ENCODE assay signal across 34 cellular contexts in the genomic region with DNA sequence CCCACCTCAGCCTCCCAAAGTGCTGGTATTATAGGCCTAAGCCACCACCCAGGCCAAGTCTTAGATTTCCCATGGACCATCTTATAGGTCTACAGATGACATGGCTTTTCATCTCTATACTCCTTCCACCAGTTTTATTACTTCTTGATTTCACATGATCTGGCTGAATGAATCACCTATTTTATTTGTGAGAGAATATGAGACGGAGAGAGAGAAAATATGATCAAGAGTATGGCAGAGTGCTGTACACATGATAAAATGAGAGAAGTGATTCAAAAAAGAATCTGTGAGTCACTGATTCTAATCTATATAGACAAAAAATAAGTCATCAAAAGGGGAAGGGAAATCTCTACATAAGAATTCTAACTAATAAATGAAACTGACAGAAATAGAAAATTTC. TPM values are rescaled to one million over a fixed set of nuclear protein-coding genes. Genes with fewer than 3 reads are reported as not detected.
A peak's percentile ranks its signal among the peaks of the same experiment; 100 is the strongest.
DNase-seq lines count a peak whose midpoint lies in the region; ATAC-seq and TF ChIP-seq lines count a peak whose summit lies in the region.
"Had no signal": no experiment of that assay in that cellular context is flagged by ENCODE, and none has a peak within 500 bp of the region (broad histone marks: within the 10 kb centered on the region; RNA-seq: fewer than 3 reads in every experiment).

No MANE protein-coding gene starts in this region.

- CTCF ChIA-PET in mammary epithelial cell (lab: Charles Lee; ENCODE audit: low non-redundant PET) = no interaction called here

- 91% methylated on average over 1 of the region's 1 CpG for WGBS in mammary epithelial cell (ENCODE audit: low coverage, missing lambda C conversion rate)

- no peaks in the 10 kb centered on the region for H3K4me1 ChIP-seq in mammary epithelial cell (ENCODE audit: insufficient read depth, low read length)
- no peaks in the 10 kb centered on the region for H3K4me1 ChIP-seq in breast epithelium
- H3K4me1 ChIP-seq: esophagus muscularis mucosa, left lung, parathyroid adenoma, thyroid gland, vagina had no signal

- peak overlapping the region; percentile 61 for H3K27ac Mint-ChIP-seq in activated naive CD8-positive, alpha-beta T cell treated with anti-CD3 and anti-CD28 coated beads, Interleukin-2, amount 50 U/mL, for 24 hours
- peak overlapping the region in 1 of 2 donors; percentile 72 for H3K27ac Mint-ChIP-seq in stimulated activated naive CD8-positive, alpha-beta T cell treated with anti-CD3 and anti-CD28 coated beads, Interleukin-15, amount 100 ng/mL, for 72 hours
- H3K27ac Mint-ChIP-seq: activated B cell treated with CpG ODN at 0.5 μM for 24 hours had no signal

- no peak overlapping the region for H3K4me2 ChIP-seq in mammary epithelial cell (ENCODE audit: insufficient read depth, low read depth, low read length)

- H3K9me3 ChIP-seq in mammary epithelial cell (replicated peaks; ENCODE audit: insufficient read depth, low read length) (no peaks in the 10 kb centered on the region), breast epithelium (no peaks in the 10 kb centered on the region)
- H3K9me3 ChIP-seq: thyroid gland, vagina had no signal

- H3K4me3 Mint-ChIP-seq in activated naive CD8-positive, alpha-beta T cell treated with anti-CD3 and anti-CD28 coated beads, Interleukin-2, amount 50 U/mL, for 24 hours = no peak overlapping the region
- H3K4me3 Mint-ChIP-seq in stimulated activated naive CD8-positive, alpha-beta T cell treated with anti-CD3 and anti-CD28 coated beads, Interleukin-15, amount 100 ng/mL, for 72 hours = no peak overlapping the region
- H3K4me3 Mint-ChIP-seq: activated B cell treated with CpG ODN at 0.5 μM for 24 hours; CD4-positive, CD25-positive, alpha-beta regulatory T cell; central memory CD8-positive, alpha-beta T cell; neural crest cell had no signal

- intact Hi-C loops in mammary epithelial cell (cut with micrococcal nuclease) = no loop called here
- intact Hi-C loops in breast epithelium (cut with DNase I; ENCODE audit: low total_unique reads) = no loop called here

- peaks cover 13% of the 10 kb centered on the region for H3K4me1 Mint-ChIP-seq in activated naive CD8-positive, alpha-beta T cell treated with anti-CD3 and anti-CD28 coated beads, Interleukin-2, amount 50 U/mL, for 24 hours
- H3K4me1 Mint-ChIP-seq in stimulated activated naive CD8-positive, alpha-beta T cell treated with anti-CD3 and anti-CD28 coated beads, Interleukin-15, amount 100 ng/mL, for 72 hours = peaks cover 9% of the 10 kb centered on the region
- H3K4me1 Mint-ChIP-seq: CD4-positive, CD25-positive, alpha-beta regulatory T cell; central memory CD8-positive, alpha-beta T cell had no signal

- H3K27me3 Mint-ChIP-seq in activated naive CD8-positive, alpha-beta T cell treated with anti-CD3 and anti-CD28 coated beads, Interleukin-2, amount 50 U/mL, for 24 hours = peaks cover 7% of the 10 kb centered on the region
- H3K27me3 Mint-ChIP-seq in stimulated activated naive CD8-positive, alpha-beta T cell treated with anti-CD3 and anti-CD28 coated beads, Interleukin-15, amount 100 ng/mL, for 72 hours = no peaks in the 10 kb centered on the region
- H3K27me3 Mint-ChIP-seq: activated B cell treated with CpG ODN at 0.5 μM for 24 hours had no signal

- no peaks in the 10 kb centered on the region for H3K9me3 Mint-ChIP-seq in activated naive CD8-positive, alpha-beta T cell treated with anti-CD3 and anti-CD28 coated beads, Interleukin-2, amount 50 U/mL, for 24 hours
- H3K9me3 Mint-ChIP-seq in stimulated activated naive CD8-positive, alpha-beta T cell treated with anti-CD3 and anti-CD28 coated beads, Interleukin-15, amount 100 ng/mL, for 72 hours = no peaks in the 10 kb centered on the region
- H3K9me3 Mint-ChIP-seq: central memory CD8-positive, alpha-beta T cell; neural crest cell had no signal

- H3K27me3 ChIP-seq in mammary epithelial cell (ENCODE audit: insufficient read depth, low read length) = no peaks in the 10 kb centered on the region
- no peaks in the 10 kb centered on the region for H3K27me3 ChIP-seq in breast epithelium
- H3K27me3 ChIP-seq: esophagus muscularis mucosa, left lung, thyroid gland, vagina had no signal

- no peaks in the 10 kb centered on the region for H4K20me1 ChIP-seq in mammary epithelial cell (ENCODE audit: insufficient read depth, low read length)

- H3K79me2 ChIP-seq in mammary epithelial cell (ENCODE audit: insufficient read depth, low read length) = no peaks in the 10 kb centered on the region
- H3K79me2 ChIP-seq: parathyroid adenoma had no signal

- no peak for DNase-seq in activated CD4-positive, CD25-positive, alpha-beta regulatory T cell (lab: John Stamatoyannopoulos, UW)
- DNase-seq in mammary epithelial cell = peak; percentile 53
- DNase-seq in breast epithelium (ENCODE audit: low spot score in 2 of 2) = no peak
- DNase-seq in activated naive CD8-positive, alpha-beta T cell treated with anti-CD3 and anti-CD28 coated beads, Interleukin-2, amount 50 U/mL, for 24 hours = no peak
- no peak for DNase-seq in stimulated activated naive CD8-positive, alpha-beta T cell treated with anti-CD3 and anti-CD28 coated beads, Interleukin-15, amount 100 ng/mL, for 72 hours
- no peak for DNase-seq in left lobe of liver (ENCODE audit: low spot score)
- DNase-seq: activated B cell treated with CpG ODN at 0.5 μM for 24 hours; Calu3; CD4-positive, CD25-positive, alpha-beta regulatory T cell; dermis blood vessel endothelial cell; DMS79; foreskin fibroblast; GDM1; GM23248; head of caudate nucleus; left lung; NCI-H146; NCI-H345; NCI-H69; retina; SHP77; T-helper 9 cell; thyroid gland had no signal

- BruUV-seq in mammary epithelial cell (replicated peaks; lab: Mats Ljungman, UMichigan) = no TSS peak

- no peak for TF ChIP-seq POLR2A in breast epithelium (IDR thresholded peaks at IDR 0.05)

- H3K4me3 ChIP-seq in mammary epithelial cell (replicated peaks in 1 of 3; ENCODE audit: insufficient read depth in 1 of 3, low read depth in 2 of 3, low read length in 3 of 3) (no peak overlapping the region), breast epithelium (no peak overlapping the region)
- H3K4me3 ChIP-seq: esophagus muscularis mucosa, GM23248, left lung, thyroid gland, vagina had no signal

- H2AFZ ChIP-seq in mammary epithelial cell (ENCODE audit: low read depth, low read length) = no peak overlapping the region
- H2AFZ ChIP-seq: GM23248, parathyroid adenoma had no signal

- in situ Hi-C loops in mammary epithelial cell (cut with MboI; ENCODE audit: low sequenced_read_pairs in 2 of 2) = no loop called here

- TF ChIP-seq CTCF in mammary epithelial cell (conservative IDR thresholded peaks at IDR 0.05 in 1 of 2, IDR thresholded peaks at IDR 0.05 in 1 of 2; ENCODE audit: extremely low read depth in 1 of 2, insufficient read depth in 1 of 2, low read depth in 1 of 2, low read length in 2 of 2) (no peak), breast epithelium (IDR thresholded peaks at IDR 0.05) (no peak)

- ATAC-seq in activated CD4-positive, CD25-positive, alpha-beta regulatory T cell treated with anti-CD3 and anti-CD28 coated beads, Interleukin-2, amount 50 U/mL, for 24 hours = peak; percentile 94 to 95
- peak; percentile 87 for ATAC-seq in activated naive CD8-positive, alpha-beta T cell treated with anti-CD3 and anti-CD28 coated beads, Interleukin-2, amount 50 U/mL, for 24 hours
- peak; percentile 50 for ATAC-seq in stimulated activated naive CD8-positive, alpha-beta T cell treated with anti-CD3 and anti-CD28 coated beads, Interleukin-15, amount 100 ng/mL, for 72 hours
- ATAC-seq in GM21723 (IDR thresholded peaks at IDR 0.05; ENCODE audit: unreplicated experiment) (no peak), left lobe of liver (no peak)
- ATAC-seq: left lung, Panc1 had no signal

- peaks cover 2% of the 10 kb centered on the region for H3K36me3 Mint-ChIP-seq in activated naive CD8-positive, alpha-beta T cell treated with anti-CD3 and anti-CD28 coated beads, Interleukin-2, amount 50 U/mL, for 24 hours (ENCODE audit: low read depth)

- dilution Hi-C loops in mammary epithelial cell (cut with HindIII; ENCODE audit: low sequenced_read_pairs) = no loop called here

- no peak overlapping the region for H3K9ac ChIP-seq in mammary epithelial cell (ENCODE audit: insufficient read depth, low read length)
- H3K9ac ChIP-seq: GM23248, parathyroid adenoma had no signal

- H3K27ac ChIP-seq in mammary epithelial cell (ENCODE audit: insufficient read depth, low read depth, low read length) = no peak overlapping the region
- no peak overlapping the region for H3K27ac ChIP-seq in breast epithelium
- H3K27ac ChIP-seq: esophagus muscularis mucosa, GM23248, left lung, parathyroid adenoma, thyroid gland, vagina had no signal

- no peaks in the 10 kb centered on the region for H3K36me3 ChIP-seq in mammary epithelial cell (ENCODE audit: insufficient read depth, low read length)
- H3K36me3 ChIP-seq in breast epithelium = no peaks in the 10 kb centered on the region
- H3K36me3 ChIP-seq: esophagus muscularis mucosa, left lung, thyroid gland, vagina had no signal

RNA-seq across cellular contexts. Expression of gene ACSM1, which starts 13.7 kb away (rescaled TPM):
- total RNA-seq in mammary epithelial cell (under 1 TPM; 0.33 to 0.35 TPM), breast epithelium (10 to 100 TPM in 1 of 3 donors, 1 to 10 TPM in 1, under 1 TPM in 1; 0.32 to 11.1 (median 7.5) TPM), left lobe of liver (14.2 TPM)
- 0.69 TPM for polyA plus RNA-seq in mammary epithelial cell
- polyA minus RNA-seq in mammary epithelial cell = not detected
- total RNA-seq: A172; CD4-positive, CD25-positive, alpha-beta regulatory T cell; dermis blood vessel endothelial cell; GM23248; LHCN-M2; neural crest cell; skeletal muscle tissue had no signal
- polyA plus RNA-seq: GM23248 had no signal

RNA-seq across cellular contexts. Expression of gene THUMPD1, which starts 57.8 kb away (rescaled TPM):
- total RNA-seq in mammary epithelial cell (10 to 100 TPM; 28.3 to 78.3 TPM), breast epithelium (100 to 1,000 TPM in 1 of 3 donors, 10 to 100 TPM in 2; 70.5 to 109 (median 76.3) TPM), left lobe of liver (13.1 TPM)
- polyA plus RNA-seq in mammary epithelial cell = 32.2 TPM
- polyA minus RNA-seq in mammary epithelial cell = 15.7 TPM

Comparison
In these comparisons a context has a peak if more than half of its experiments do, and no peak if none do; other contexts are left out.
1. ATAC-seq: peak in activated CD4-positive, CD25-positive, alpha-beta regulatory T cell treated with anti-CD3 and anti-CD28 coated beads, Interleukin-2, amount 50 U/mL, for 24 hours (2 of 2), activated naive CD8-positive, alpha-beta T cell treated with anti-CD3 and anti-CD28 coated beads, Interleukin-2, amount 50 U/mL, for 24 hours (single experiment) and stimulated activated naive CD8-positive, alpha-beta T cell treated with anti-CD3 and anti-CD28 coated beads, Interleukin-15, amount 100 ng/mL, for 72 hours (single experiment); none in GM21723 (single experiment) and left lobe of liver (single experiment).